Comparison of ENCODE assay signal across 26 cellular contexts in genomic region chr14:66959437-66960050, GRCh38.
"Had no signal": no experiment of that assay in that cellular context is flagged by ENCODE, and none has a peak within 500 bp of the region (broad histone marks: within the 10 kb centered on the region; RNA-seq: fewer than 3 reads in every experiment).

No MANE protein-coding gene starts in this region.

- FAIRE-seq: kidney, small intestine, urothelium cell line had no signal

- H3K4me3 ChIP-seq: left lung, lower lobe of right lung, pancreas, prostate gland, sigmoid colon, spleen, suprapubic skin, thoracic aorta, tibial artery, upper lobe of right lung had no signal

- ATAC-seq: left colon; left lung; lower lobe of right lung; naive thymus-derived CD8-positive, alpha-beta T cell; pancreas; right cardiac atrium; stimulated activated effector memory CD8-positive, alpha-beta T cell treated with anti-CD3 and anti-CD28 coated beads, Interleukin-12 subunit alpha, Interleukin-12 subunit beta, amount 100 ng/mL, for 72 hours; upper lobe of right lung had no signal

- DNase-seq: hippocampal formation; kidney; left colon; left lung; lower lobe of right lung; mammary epithelial cell; mesenchymal stem cell; naive thymus-derived CD8-positive, alpha-beta T cell; nucleus accumbens; pancreas; posterior cingulate gyrus; retina; right cardiac atrium; sigmoid colon; small intestine; spleen; stimulated activated CD4-positive, alpha-beta T cell treated with anti-CD3 and anti-CD28 coated beads, Interleukin-4, amount 100 ng/mL, for 24 hours; stimulated activated naive CD4-positive, alpha-beta T cell; tibial artery; trophoblast cell; upper lobe of right lung had no signal

- H3K27me3 ChIP-seq: left lung, pancreas, sigmoid colon, spleen, suprapubic skin, tibial artery, upper lobe of right lung had no signal

- H3K36me3 ChIP-seq: lower lobe of right lung, pancreas, prostate gland, suprapubic skin, thoracic aorta, upper lobe of right lung had no signal

- H3K4me1 ChIP-seq: left lung, lower lobe of right lung, pancreas, prostate gland, sigmoid colon, spleen, suprapubic skin, tibial artery, upper lobe of right lung had no signal

- H3K9me3 ChIP-seq: prostate gland had no signal

- H3K27ac ChIP-seq: left lung, lower lobe of right lung, pancreas, prostate gland, sigmoid colon, spleen, suprapubic skin, thoracic aorta, tibial artery, upper lobe of right lung had no signal
